In genomic region chr11:128496684-128497056, GRCh38 we compare ENCODE assay signal across 8 cellular contexts.
DNase-seq lines count a peak whose midpoint lies in the region; FAIRE-seq and TF ChIP-seq lines count a peak whose summit lies in the region.

No MANE protein-coding gene starts in this region.

- H3K27me3 ChIP-seq in skeletal muscle satellite cell (ENCODE audit: control insufficient read depth, insufficient read depth, low read length), result no peaks in the 10 kb centered on the region

- H3K4me1 ChIP-seq in skeletal muscle satellite cell (ENCODE audit: control insufficient read depth, insufficient read depth, low read length), result peaks cover 100% of the 10 kb centered on the region

- H3K27ac ChIP-seq in epithelial cell of prostate, result peak overlapping the region; percentile 77

- peak; percentile 41 for DNase-seq in NCI-H460 (ENCODE audit: extremely low read depth, low read depth)
- DNase-seq in epithelial cell of prostate (ENCODE audit: low read depth, low spot score), result no peak
- DNase-seq in SHP77 (lab: John Stamatoyannopoulos, UW), result no peak
- DNase-seq in NK-92 treated with Interleukin-12 subunit alpha and Interleukin-12 subunit beta, amount 100 ng/mL, for 24 hours (lab: John Stamatoyannopoulos, UW), result no peak
- DNase-seq in occipital lobe (lab: John Stamatoyannopoulos, UW), result no peak
- DNase-seq in GM12891 (ENCODE audit: insufficient read length, low spot score), result no peak

- peaks cover 33% of the 10 kb centered on the region for H3K36me3 ChIP-seq in skeletal muscle satellite cell (ENCODE audit: insufficient read depth, low read length)

- H3K4me3 ChIP-seq in skeletal muscle satellite cell (ENCODE audit: low read length), result peak overlapping the region; percentile 54

- FAIRE-seq in GM12891 (lab: Jason Lieb, UNC), result no peak

- peak overlapping the region; percentile 78 for H3K9ac ChIP-seq in skeletal muscle satellite cell (ENCODE audit: low read depth, low read length)

- H3K4me2 ChIP-seq in skeletal muscle satellite cell (ENCODE audit: low read length), result peak overlapping the region; percentile 79

- no peaks in the 10 kb centered on the region for H3K9me3 ChIP-seq in skeletal muscle satellite cell (replicated peaks; ENCODE audit: low read length)

- TF ChIP-seq POLR2A in GM19193 (IDR thresholded peaks at IDR 0.05; ENCODE audit: extremely low read depth, insufficient read depth, insufficient read length), result peak; percentile 14
- TF ChIP-seq POLR2A in GM12891 (IDR thresholded peaks at IDR 0.05; ENCODE audit: low read depth, low read length), result no peak

TF ChIP-seq in GM12891, 5 proteins besides CTCF, POLR2A, EP300 and RAD21:
- no peak for TF ChIP-seq PAX5 (IDR thresholded peaks at IDR 0.05; ENCODE audit: insufficient read depth, low read length, severe bottlenecking)
- TF ChIP-seq TAF1 (IDR thresholded peaks at IDR 0.05; ENCODE audit: low read depth, low read length), result no peak
- TF ChIP-seq POU2F2 (IDR thresholded peaks at IDR 0.05; ENCODE audit: low read depth, low read length), result no peak
- no peak for TF ChIP-seq POLR2AphosphoS5 (IDR thresholded peaks at IDR 0.05; ENCODE audit: low read depth, low read length)
- TF ChIP-seq SPI1 (IDR thresholded peaks at IDR 0.05; ENCODE audit: low read depth, low read length), result no peak
